In genomic region chr1:198674009-198674408, GRCh38 we compare ENCODE assay signal across 19 cellular contexts. TPM values are rescaled to one million over a fixed set of nuclear protein-coding genes. Genes with fewer than 3 reads are reported as not detected.
A peak's percentile ranks its signal among the peaks of the same experiment; 100 is the strongest.
DNase-seq lines count a peak whose midpoint lies in the region; ATAC-seq and TF ChIP-seq lines count a peak whose summit lies in the region.
"Had no signal": no experiment of that assay in that cellular context is flagged by ENCODE, and none has a peak within 500 bp of the region (broad histone marks: within the 10 kb centered on the region; RNA-seq: fewer than 3 reads in every experiment).

No MANE protein-coding gene starts in this region.

- peak overlapping the region; percentile 63 for H3K4me3 Mint-ChIP-seq in activated CD8-positive, alpha-beta memory T cell treated with anti-CD3 and anti-CD28 coated beads, Interleukin-2, amount 10 ng/mL, durations not matched to agents 7 days and 5 days
- no peak overlapping the region for H3K4me3 Mint-ChIP-seq in HFFc6
- peak overlapping the region; percentile 52 for H3K4me3 Mint-ChIP-seq in activated T-helper 1 cell treated with anti-CD3 and anti-CD28 coated beads, Interleukin-12 subunit alpha, Interleukin-12 subunit beta, Interleukin-2, Interleukin-4 antibody, amounts not matched to agents 30 ng/mL and 10 ng/mL and 1 ng/mL, durations not matched to agents 14 hours and 24 hours and 36 hours
- peak overlapping the region; percentile 83 for H3K4me3 Mint-ChIP-seq in natural killer cell

- H3K27ac Mint-ChIP-seq in activated CD8-positive, alpha-beta memory T cell treated with anti-CD3 and anti-CD28 coated beads, Interleukin-2, amount 10 ng/mL, durations not matched to agents 7 days and 5 days, result peak overlapping the region; percentile 61
- peak overlapping the region; percentile 61 for H3K27ac Mint-ChIP-seq in HFFc6
- H3K27ac Mint-ChIP-seq in activated T-helper 1 cell treated with anti-CD3 and anti-CD28 coated beads, Interleukin-12 subunit alpha, Interleukin-12 subunit beta, Interleukin-2, Interleukin-4 antibody, amounts not matched to agents 30 ng/mL and 10 ng/mL and 1 ng/mL, durations not matched to agents 14 hours and 24 hours and 36 hours, result peak overlapping the region; percentile 58
- peak overlapping the region; percentile 88 to 90 for H3K27ac Mint-ChIP-seq in natural killer cell

- no peak overlapping the region for H3K27ac ChIP-seq in MM.1S (ENCODE audit: low read length)
- H3K27ac ChIP-seq: WERI-Rb-1 had no signal

- peaks cover 89% of the 10 kb centered on the region for H3K4me1 Mint-ChIP-seq in activated CD8-positive, alpha-beta memory T cell treated with anti-CD3 and anti-CD28 coated beads, Interleukin-2, amount 10 ng/mL, durations not matched to agents 7 days and 5 days
- H3K4me1 Mint-ChIP-seq in HFFc6 (ENCODE audit: low read depth) (peaks cover 96% of the 10 kb centered on the region), natural killer cell (peaks cover 84 to 87% of the 10 kb centered on the region in 2 donors)
- peaks cover 97% of the 10 kb centered on the region for H3K4me1 Mint-ChIP-seq in activated T-helper 1 cell treated with anti-CD3 and anti-CD28 coated beads, Interleukin-12 subunit alpha, Interleukin-12 subunit beta, Interleukin-2, Interleukin-4 antibody, amounts not matched to agents 30 ng/mL and 10 ng/mL and 1 ng/mL, durations not matched to agents 14 hours and 24 hours and 36 hours (ENCODE audit: low read depth)

- intact Hi-C loops in activated T-helper 1 cell treated with anti-CD3 and anti-CD28 coated beads, Interleukin-12 subunit alpha, Interleukin-12 subunit beta, Interleukin-2, Interleukin-4 antibody, amounts not matched to agents 30 ng/mL and 10 ng/mL and 1 ng/mL, durations not matched to agents 14 hours and 24 hours and 36 hours (cut with micrococcal nuclease), result no loop called here
- intact Hi-C loops in natural killer cell (cut with micrococcal nuclease), result no loop called here

- H4K20me1 ChIP-seq in MM.1S (ENCODE audit: insufficient read depth, low read length), result no peaks in the 10 kb centered on the region

- no peak overlapping the region for H3K4me2 ChIP-seq in MM.1S (ENCODE audit: low read depth, low read length)

- no peak overlapping the region for H2AFZ ChIP-seq in MM.1S (ENCODE audit: low read length)

- H3K9me3 ChIP-seq in MM.1S (replicated peaks; ENCODE audit: insufficient read depth, low read length), result no peaks in the 10 kb centered on the region

- no peak overlapping the region for H3K4me3 ChIP-seq in MM.1S (ENCODE audit: low read length)

- TF ChIP-seq CTCF in HFFc6 (IDR thresholded peaks at IDR 0.05) (no peak), natural killer cell (IDR thresholded peaks at IDR 0.05) (no peak), MM.1S (IDR thresholded peaks at IDR 0.05; ENCODE audit: low read length) (no peak)

- no peaks in the 10 kb centered on the region for H3K79me2 ChIP-seq in MM.1S (ENCODE audit: low read length)

- H3K9ac ChIP-seq in MM.1S (ENCODE audit: low read length), result no peak overlapping the region

- H3K36me3 ChIP-seq in MM.1S (replicated peaks; ENCODE audit: insufficient read depth, low read length), result no peaks in the 10 kb centered on the region
- H3K36me3 ChIP-seq: WERI-Rb-1 had no signal

- peaks cover 28% of the 10 kb centered on the region for H3K4me1 ChIP-seq in MM.1S (ENCODE audit: low read length)

- peaks cover 64% of the 10 kb centered on the region for H3K36me3 Mint-ChIP-seq in activated CD8-positive, alpha-beta memory T cell treated with anti-CD3 and anti-CD28 coated beads, Interleukin-2, amount 10 ng/mL, durations not matched to agents 7 days and 5 days
- H3K36me3 Mint-ChIP-seq in HFFc6 (ENCODE audit: low read depth) (peaks cover 30% of the 10 kb centered on the region), natural killer cell (peaks cover 16% of the 10 kb centered on the region)
- peaks cover 50% of the 10 kb centered on the region for H3K36me3 Mint-ChIP-seq in activated T-helper 1 cell treated with anti-CD3 and anti-CD28 coated beads, Interleukin-12 subunit alpha, Interleukin-12 subunit beta, Interleukin-2, Interleukin-4 antibody, amounts not matched to agents 30 ng/mL and 10 ng/mL and 1 ng/mL, durations not matched to agents 14 hours and 24 hours and 36 hours (ENCODE audit: low read depth)

- H3K9me3 Mint-ChIP-seq in activated CD8-positive, alpha-beta memory T cell treated with anti-CD3 and anti-CD28 coated beads, Interleukin-2, amount 10 ng/mL, durations not matched to agents 7 days and 5 days (ENCODE audit: low read depth), result no peaks in the 10 kb centered on the region
- H3K9me3 Mint-ChIP-seq in HFFc6 (peaks cover 4% of the 10 kb centered on the region), natural killer cell (peaks cover 0 to 3% of the 10 kb centered on the region in 2 donors)
- H3K9me3 Mint-ChIP-seq in activated T-helper 1 cell treated with anti-CD3 and anti-CD28 coated beads, Interleukin-12 subunit alpha, Interleukin-12 subunit beta, Interleukin-2, Interleukin-4 antibody, amounts not matched to agents 30 ng/mL and 10 ng/mL and 1 ng/mL, durations not matched to agents 14 hours and 24 hours and 36 hours, result no peaks in the 10 kb centered on the region

- no peaks in the 10 kb centered on the region for H3K27me3 ChIP-seq in MM.1S (replicated peaks; ENCODE audit: insufficient read depth, low read length)

- H3F3A ChIP-seq in MM.1S (ENCODE audit: insufficient read depth, low read length), result peaks cover 15% of the 10 kb centered on the region

- no peaks in the 10 kb centered on the region for H3K27me3 Mint-ChIP-seq in activated CD8-positive, alpha-beta memory T cell treated with anti-CD3 and anti-CD28 coated beads, Interleukin-2, amount 10 ng/mL, durations not matched to agents 7 days and 5 days
- H3K27me3 Mint-ChIP-seq in HFFc6 (ENCODE audit: insufficient read depth) (peaks cover 2% of the 10 kb centered on the region; the same call in 1 of the 2 replicates), natural killer cell (ENCODE audit: low read depth in 2 of 2) (no peaks in the 10 kb centered on the region)
- H3K27me3 Mint-ChIP-seq in activated T-helper 1 cell treated with anti-CD3 and anti-CD28 coated beads, Interleukin-12 subunit alpha, Interleukin-12 subunit beta, Interleukin-2, Interleukin-4 antibody, amounts not matched to agents 30 ng/mL and 10 ng/mL and 1 ng/mL, durations not matched to agents 14 hours and 24 hours and 36 hours (ENCODE audit: insufficient read depth), result no peaks in the 10 kb centered on the region

- no peak for DNase-seq in activated CD8-positive, alpha-beta memory T cell treated with anti-CD3 and anti-CD28 coated beads, Interleukin-2, amount 10 ng/mL, durations not matched to agents 7 days and 5 days
- no peak for DNase-seq in activated CD8-positive, alpha-beta memory T cell treated with anti-CD3 and anti-CD28 coated beads, Interleukin-2, amount 50 U/mL, for 48 hours
- DNase-seq in HFFc6 (no peak), natural killer cell (no peak), MM.1S (no peak)
- no peak for DNase-seq in activated T-helper 1 cell treated with anti-CD3 and anti-CD28 coated beads, Interleukin-12 subunit alpha, Interleukin-12 subunit beta, Interleukin-2, Interleukin-4 antibody, amounts not matched to agents 30 ng/mL and 10 ng/mL and 1 ng/mL, durations not matched to agents 14 hours and 24 hours and 36 hours (ENCODE audit: low spot score)
- DNase-seq in effector CD8-positive, alpha-beta T cell (lab: John Stamatoyannopoulos, UW), result no peak
- DNase-seq: activated CD8-positive, alpha-beta memory T cell treated with anti-CD3 and anti-CD28 coated beads, Interleukin-2, amount 50 U/mL, for 4 hours; DND-41; erythroblast; NCI-H1930; NCI-H510A treated with DMSO at 0.1 percent for 48 hours; nucleus accumbens; WERI-Rb-1 had no signal

- no peaks in the 10 kb centered on the region for H3K9me2 ChIP-seq in MM.1S (replicated peaks; ENCODE audit: insufficient read depth, low read length)

- no peak for ATAC-seq in activated CD8-positive, alpha-beta memory T cell treated with anti-CD3 and anti-CD28 coated beads, Interleukin-2, amount 10 ng/mL, durations not matched to agents 7 days and 5 days
- no peak for ATAC-seq in natural killer cell
- ATAC-seq in activated CD4-positive, CD25-positive, alpha-beta regulatory T cell treated with anti-CD3 and anti-CD28 coated beads, Interleukin-2, amount 50 U/mL, for 24 hours, result no peak
- ATAC-seq: left lobe of liver, sciatic nerve had no signal

- CTCF ChIA-PET in activated CD8-positive, alpha-beta memory T cell treated with anti-CD3 and anti-CD28 coated beads, Interleukin-2, amount 10 ng/mL, durations not matched to agents 7 days and 5 days (lab: Charles Lee), result no interaction called here

RNA-seq across cellular contexts. Expression of gene PTPRC, which starts 35.2 kb away (rescaled TPM):
- 100 to 1,000 TPM; 556 to 674 TPM for total RNA-seq in activated CD8-positive, alpha-beta memory T cell treated with anti-CD3 and anti-CD28 coated beads, Interleukin-2, amount 10 ng/mL, durations not matched to agents 7 days and 5 days
- total RNA-seq in HFFc6 (2021; fragmentation: NEBNext Ultra II Directional; extraction: Animal tissue kit (Norgen Biotek cat#: 25700)), result under 1 TPM; 0.19 to 0.96 (median 0.79) TPM
- 512 and 516 TPM in 2 replicates for total RNA-seq in activated T-helper 1 cell treated with anti-CD3 and anti-CD28 coated beads, Interleukin-12 subunit alpha, Interleukin-12 subunit beta, Interleukin-2, Interleukin-4 antibody, amounts not matched to agents 30 ng/mL and 10 ng/mL and 1 ng/mL, durations not matched to agents 14 hours and 24 hours and 36 hours
- total RNA-seq in natural killer cell, result 1,000 to 10,000 TPM; 1,142 to 1,334 (median 1,200) TPM
- total RNA-seq: bronchial epithelial cell, dermis microvascular lymphatic vessel endothelial cell had no signal

Comparison
In these comparisons a context has a peak if more than half of its experiments do, and no peak if none do; other contexts are left out.
1. RNA of gene PTPRC, which starts 35.2 kb away (total RNA-seq): 1,142 to 1,334 TPM in natural killer cell, 556 to 674 TPM in activated CD8-positive, alpha-beta memory T cell treated with anti-CD3 and anti-CD28 coated beads, Interleukin-2, amount 10 ng/mL, durations not matched to agents 7 days and 5 days and 512 to 516 TPM in activated T-helper 1 cell treated with anti-CD3 and anti-CD28 coated beads, Interleukin-12 subunit alpha, Interleukin-12 subunit beta, Interleukin-2, Interleukin-4 antibody, amounts not matched to agents 30 ng/mL and 10 ng/mL and 1 ng/mL, durations not matched to agents 14 hours and 24 hours and 36 hours; 0.19 to 0.96 TPM in HFFc6; every median in the first group is over 100 times any median in the second.
2. Peak in every context shown above with its lines, with median percentiles within 50 percentile points of each other: H3K27ac Mint-ChIP-seq.